ENCODE assay signal across 15 cellular contexts in genomic region chr9:69184266-69184665, GRCh38.
"Had no signal": no experiment of that assay in that cellular context is flagged by ENCODE, and none has a peak within 500 bp of the region (broad histone marks: within the 10 kb centered on the region; RNA-seq: fewer than 3 reads in every experiment).

No MANE protein-coding gene starts in this region.

- H3K36me3 ChIP-seq: WERI-Rb-1 had no signal

- H3K36me3 Mint-ChIP-seq: activated naive CD4-positive, alpha-beta T cell treated with anti-CD3 and anti-CD28 coated beads, Interleukin-2, amount 50 U/mL, for 24 hours had no signal

- H3K27ac ChIP-seq: WERI-Rb-1 had no signal

- H3K27me3 Mint-ChIP-seq: activated naive CD4-positive, alpha-beta T cell treated with anti-CD3 and anti-CD28 coated beads, Interleukin-2, amount 50 U/mL, for 24 hours; effector memory CD8-positive, alpha-beta T cell had no signal

- H3K27me3 ChIP-seq: foreskin keratinocyte had no signal

- DNase-seq: activated CD4-positive, alpha-beta T cell treated with anti-CD3 and anti-CD28 coated beads for 1 hour; activated gamma-delta T cell; activated T-cell treated with anti-CD3 and anti-CD28 coated beads, Interleukin-2, amount 50 U/mL, for 72 hours; dermis blood vessel endothelial cell; effector memory CD8-positive, alpha-beta T cell; foreskin keratinocyte; midbrain; nephron progenitor cell; occipital lobe; posterior cingulate gyrus; retina; stimulated activated naive CD8-positive, alpha-beta T cell treated with anti-CD3 and anti-CD28 coated beads, Interleukin-15, Interleukin-2, amounts not matched to agents 100 U/mL and 50 U/mL, for 24 hours; SW 1271; WERI-Rb-1 had no signal

- H3K27ac Mint-ChIP-seq: activated naive CD4-positive, alpha-beta T cell treated with anti-CD3 and anti-CD28 coated beads, Interleukin-2, amount 50 U/mL, for 24 hours; activated T-cell treated with anti-CD3 and anti-CD28 coated beads, Interleukin-2, amount 50 U/mL, for 72 hours; nephron progenitor cell had no signal

- H3K9me3 Mint-ChIP-seq: activated naive CD4-positive, alpha-beta T cell treated with anti-CD3 and anti-CD28 coated beads, Interleukin-2, amount 50 U/mL, for 24 hours; activated T-cell treated with anti-CD3 and anti-CD28 coated beads, Interleukin-2, amount 50 U/mL, for 72 hours; effector memory CD8-positive, alpha-beta T cell; nephron progenitor cell had no signal

- H3K4me3 Mint-ChIP-seq: activated naive CD4-positive, alpha-beta T cell treated with anti-CD3 and anti-CD28 coated beads, Interleukin-2, amount 50 U/mL, for 24 hours; activated T-cell treated with anti-CD3 and anti-CD28 coated beads, Interleukin-2, amount 50 U/mL, for 72 hours; effector memory CD8-positive, alpha-beta T cell; nephron progenitor cell had no signal
